Comparison of ENCODE assay signal across 20 cellular contexts in the genomic region with DNA sequence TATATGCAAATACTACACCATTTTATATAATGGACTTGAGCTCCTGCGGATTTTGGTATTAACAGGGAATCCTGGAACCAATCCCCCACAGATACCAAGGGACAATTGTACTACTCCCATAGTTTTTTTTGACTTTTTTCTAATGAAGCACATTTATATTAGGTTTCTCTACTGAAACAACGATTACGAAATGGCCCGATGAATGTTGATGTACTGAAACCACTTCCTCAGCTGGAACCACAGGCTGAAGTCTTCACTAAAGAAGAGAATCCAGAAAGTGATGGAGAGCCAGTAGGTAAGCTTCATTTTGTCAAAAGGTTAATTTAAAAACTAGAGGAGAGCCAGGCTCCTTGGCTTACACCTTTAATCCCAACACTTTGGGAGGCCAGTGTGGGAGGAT. TPM values are rescaled to one million over a fixed set of nuclear protein-coding genes. Genes with fewer than 3 reads are reported as not detected.
A peak's percentile ranks its signal among the peaks of the same experiment; 100 is the strongest.
DNase-seq lines count a peak whose midpoint lies in the region; ATAC-seq and TF ChIP-seq lines count a peak whose summit lies in the region.
"Had no signal": no experiment of that assay in that cellular context is flagged by ENCODE, and none has a peak within 500 bp of the region (broad histone marks: within the 10 kb centered on the region; RNA-seq: fewer than 3 reads in every experiment).

No MANE protein-coding gene starts in this region.

- H3K9ac ChIP-seq in adipocyte (ENCODE audit: low read length) (no peak overlapping the region), H9 (ENCODE audit: extremely low read depth, insufficient read length, low read length) (no peak overlapping the region)
- H3K9ac ChIP-seq: BLaER1 had no signal

- H4K5ac ChIP-seq in H9 (ENCODE audit: insufficient read length, low read depth, low read length), result no peak overlapping the region

- H2BK120ac ChIP-seq in H9 (ENCODE audit: low read depth, low read length, poor library complexity, severe bottlenecking), result no peak overlapping the region

- no peak overlapping the region for H3K4me3 Mint-ChIP-seq in activated CD8-positive, alpha-beta T cell treated with anti-CD3 and anti-CD28 coated beads, Interleukin-2, amount 10 ng/mL, durations not matched to agents 7 days and 5 days
- no peak overlapping the region for H3K4me3 Mint-ChIP-seq in activated CD8-positive, alpha-beta T cell treated with anti-CD3 and anti-CD28 coated beads for 36 hours
- H3K4me3 Mint-ChIP-seq in natural killer cell treated with Interleukin-12 subunit alpha and Interleukin-12 subunit beta and Interleukin-15 and Interleukin-18, amount 100 ng/mL, for 72 hours, result peak overlapping the region; percentile 66
- H3K4me3 Mint-ChIP-seq in osteocyte (ENCODE audit: unreplicated experiment) (no peak overlapping the region), H9 (no peak overlapping the region)
- H3K4me3 Mint-ChIP-seq: activated CD4-positive, alpha-beta T cell treated with anti-CD3 and anti-CD28 coated beads for 36 hours; activated naive CD4-positive, alpha-beta T cell treated with anti-CD3 and anti-CD28 coated beads, Interleukin-2, amount 10 ng/mL, durations not matched to agents 7 days and 5 days; GM23338 had no signal

- H3K27me3 ChIP-seq in adipocyte (replicated peaks; ENCODE audit: control insufficient read depth, insufficient read depth, low read length) (no peaks in the 10 kb centered on the region), H9 (ENCODE audit: insufficient read depth, low read length) (no peaks in the 10 kb centered on the region)
- H3K27me3 ChIP-seq: BLaER1, esophagus squamous epithelium, upper lobe of left lung had no signal

- no CpG with 5 or more reads among the region's 4 CpGs for WGBS in H9 (ENCODE audit: extremely low coverage, insufficient read length, low lambda C conversion rate)

- H3K4me1 ChIP-seq in adipocyte (ENCODE audit: control insufficient read depth, insufficient read depth, low read length) (peaks cover 12% of the 10 kb centered on the region), H9 (ENCODE audit: insufficient read depth, low read length) (no peaks in the 10 kb centered on the region; the same call in 1 of the 2 replicates)
- H3K4me1 ChIP-seq: BLaER1, upper lobe of left lung had no signal

- H3K27ac Mint-ChIP-seq in activated CD8-positive, alpha-beta T cell treated with anti-CD3 and anti-CD28 coated beads, Interleukin-2, amount 10 ng/mL, durations not matched to agents 7 days and 5 days, result peak overlapping the region; percentile 32
- no peak overlapping the region for H3K27ac Mint-ChIP-seq in activated CD8-positive, alpha-beta T cell treated with anti-CD3 and anti-CD28 coated beads for 36 hours
- H3K27ac Mint-ChIP-seq in natural killer cell treated with Interleukin-12 subunit alpha and Interleukin-12 subunit beta and Interleukin-15 and Interleukin-18, amount 100 ng/mL, for 72 hours, result peak overlapping the region; percentile 77 to 89
- H3K27ac Mint-ChIP-seq in osteocyte (ENCODE audit: unreplicated experiment) (no peak overlapping the region), H9 (no peak overlapping the region; a peak in 1 of 7 replicates)
- H3K27ac Mint-ChIP-seq: activated CD4-positive, alpha-beta T cell treated with anti-CD3 and anti-CD28 coated beads for 36 hours; activated naive CD4-positive, alpha-beta T cell treated with anti-CD3 and anti-CD28 coated beads, Interleukin-2, amount 10 ng/mL, durations not matched to agents 7 days and 5 days; GM23338 had no signal

- H2BK12ac ChIP-seq in H9 (ENCODE audit: insufficient read length, low read depth, low read length), result no peak overlapping the region

- no peak overlapping the region for H2BK15ac ChIP-seq in H9 (ENCODE audit: low read depth, low read length)

- no peak overlapping the region for H4K91ac ChIP-seq in H9 (ENCODE audit: insufficient read length, low read depth, low read length)

- intact Hi-C loops in activated CD8-positive, alpha-beta T cell treated with anti-CD3 and anti-CD28 coated beads for 36 hours (cut with micrococcal nuclease), result no loop called here

- H3K18ac ChIP-seq in H9 (ENCODE audit: insufficient read length, low read depth, low read length), result no peak overlapping the region

- peaks cover 18% of the 10 kb centered on the region for H3K4me1 Mint-ChIP-seq in activated CD8-positive, alpha-beta T cell treated with anti-CD3 and anti-CD28 coated beads, Interleukin-2, amount 10 ng/mL, durations not matched to agents 7 days and 5 days (ENCODE audit: low read depth)
- H3K4me1 Mint-ChIP-seq in activated CD8-positive, alpha-beta T cell treated with anti-CD3 and anti-CD28 coated beads for 36 hours (ENCODE audit: low read depth), result peaks cover 8% of the 10 kb centered on the region
- H3K4me1 Mint-ChIP-seq in natural killer cell treated with Interleukin-12 subunit alpha and Interleukin-12 subunit beta and Interleukin-15 and Interleukin-18, amount 100 ng/mL, for 72 hours (ENCODE audit: low read depth in 2 of 2), result peaks cover 19 to 28% of the 10 kb centered on the region in 2 donors
- H3K4me1 Mint-ChIP-seq in osteocyte (ENCODE audit: unreplicated experiment), result peaks cover under 1% of the 10 kb centered on the region
- H3K4me1 Mint-ChIP-seq in H9, result peaks cover 10 to 17% of the 10 kb centered on the region in 2 experiments

- no peaks in the 10 kb centered on the region for H3K27me3 Mint-ChIP-seq in activated CD8-positive, alpha-beta T cell treated with anti-CD3 and anti-CD28 coated beads, Interleukin-2, amount 10 ng/mL, durations not matched to agents 7 days and 5 days (ENCODE audit: low read depth)
- H3K27me3 Mint-ChIP-seq in activated CD8-positive, alpha-beta T cell treated with anti-CD3 and anti-CD28 coated beads for 36 hours, result no peaks in the 10 kb centered on the region
- no peaks in the 10 kb centered on the region for H3K27me3 Mint-ChIP-seq in natural killer cell treated with Interleukin-12 subunit alpha and Interleukin-12 subunit beta and Interleukin-15 and Interleukin-18, amount 100 ng/mL, for 72 hours
- H3K27me3 Mint-ChIP-seq in osteocyte (ENCODE audit: unreplicated experiment), result no peaks in the 10 kb centered on the region
- no peaks in the 10 kb centered on the region for H3K27me3 Mint-ChIP-seq in H9 (ENCODE audit: low read depth)
- H3K27me3 Mint-ChIP-seq: activated CD4-positive, alpha-beta T cell treated with anti-CD3 and anti-CD28 coated beads for 36 hours; activated naive CD4-positive, alpha-beta T cell treated with anti-CD3 and anti-CD28 coated beads, Interleukin-2, amount 10 ng/mL, durations not matched to agents 7 days and 5 days had no signal

- H3K23ac ChIP-seq in H9 (ENCODE audit: insufficient read length, low read depth, low read length), result no peak overlapping the region

- POLR2A ChIA-PET in activated CD8-positive, alpha-beta T cell treated with anti-CD3 and anti-CD28 coated beads, Interleukin-2, amount 10 ng/mL, durations not matched to agents 7 days and 5 days (lab: Charles Lee), result interaction anchor here (0.5 kb wide), 1 partner anchor 144 kb away, joined by 3 read pairs; no protein-coding TSS in a partner anchor
- POLR2A ChIA-PET in activated CD8-positive, alpha-beta T cell treated with anti-CD3 and anti-CD28 coated beads for 36 hours (lab: Charles Lee), result no interaction called here

- H3K9me3 ChIP-seq in adipocyte (ENCODE audit: control insufficient read depth, low read length) (no peaks in the 10 kb centered on the region), H9 (ENCODE audit: control insufficient read depth, low read depth, low read length) (no peaks in the 10 kb centered on the region)
- H3K9me3 ChIP-seq: BLaER1, esophagus squamous epithelium, upper lobe of left lung had no signal

- H4K20me1 ChIP-seq in H9 (ENCODE audit: control insufficient read depth, insufficient read depth, insufficient read length), result no peaks in the 10 kb centered on the region

- CTCF ChIA-PET in activated CD8-positive, alpha-beta T cell treated with anti-CD3 and anti-CD28 coated beads, Interleukin-2, amount 10 ng/mL, durations not matched to agents 7 days and 5 days (lab: Charles Lee), result no interaction called here
- CTCF ChIA-PET in activated CD8-positive, alpha-beta T cell treated with anti-CD3 and anti-CD28 coated beads for 36 hours (lab: Charles Lee), result interaction anchor here (0.8 kb wide), 1 partner anchor 18 kb away, joined by 3 read pairs; no protein-coding TSS in a partner anchor

- no peaks in the 10 kb centered on the region for H3K23me2 ChIP-seq in H9 (ENCODE audit: insufficient read length, low read depth, low read length, poor library complexity, severe bottlenecking)

- no peak for TF ChIP-seq CTCF in activated CD8-positive, alpha-beta T cell treated with anti-CD3 and anti-CD28 coated beads for 36 hours (IDR thresholded peaks at IDR 0.05)
- TF ChIP-seq CTCF in NB4 (IDR thresholded peaks at IDR 0.05; ENCODE audit: low read depth, low read length), result no peak
- no peak for TF ChIP-seq CTCF in osteocyte (IDR thresholded peaks at IDR 0.05)
- no peak for TF ChIP-seq CTCF in H9 (conservative IDR thresholded peaks at IDR 0.05)

- no peak for ATAC-seq in activated CD8-positive, alpha-beta T cell treated with anti-CD3 and anti-CD28 coated beads, Interleukin-2, amount 10 ng/mL, durations not matched to agents 7 days and 5 days
- ATAC-seq in activated CD8-positive, alpha-beta T cell treated with anti-CD3 and anti-CD28 coated beads for 36 hours, result no peak
- peak; percentile 48 to 53 for ATAC-seq in natural killer cell treated with Interleukin-12 subunit alpha and Interleukin-12 subunit beta and Interleukin-15 and Interleukin-18, amount 100 ng/mL, for 72 hours
- no peak for ATAC-seq in HG03175 (IDR thresholded peaks at IDR 0.05; ENCODE audit: unreplicated experiment)
- ATAC-seq: activated CD4-positive, alpha-beta T cell treated with anti-CD3 and anti-CD28 coated beads for 36 hours; GM23338 had no signal

- peaks cover 88% of the 10 kb centered on the region for H3K36me3 ChIP-seq in adipocyte (ENCODE audit: control insufficient read depth, insufficient read depth, low read length, severe bottlenecking)

- H3K36me3 Mint-ChIP-seq in activated CD8-positive, alpha-beta T cell treated with anti-CD3 and anti-CD28 coated beads, Interleukin-2, amount 10 ng/mL, durations not matched to agents 7 days and 5 days (ENCODE audit: low read depth), result peaks cover 58% of the 10 kb centered on the region
- H3K36me3 Mint-ChIP-seq in activated CD8-positive, alpha-beta T cell treated with anti-CD3 and anti-CD28 coated beads for 36 hours (ENCODE audit: low read depth), result peaks cover 46% of the 10 kb centered on the region
- peaks cover 37% of the 10 kb centered on the region for H3K36me3 Mint-ChIP-seq in natural killer cell treated with Interleukin-12 subunit alpha and Interleukin-12 subunit beta and Interleukin-15 and Interleukin-18, amount 100 ng/mL, for 72 hours
- peaks cover 60% of the 10 kb centered on the region for H3K36me3 Mint-ChIP-seq in osteocyte (ENCODE audit: unreplicated experiment)
- H3K36me3 Mint-ChIP-seq in H9 (ENCODE audit: insufficient read depth in 1 of 3, low read depth in 3 of 3), result peaks cover 31 to 62% (median 60%) of the 10 kb centered on the region in 3 experiments; a peak in 6 of 7 replicates

- no peak overlapping the region for H3K27ac ChIP-seq in H9 (ENCODE audit: insufficient read length, low read depth, low read length)
- H3K27ac ChIP-seq: BLaER1, esophagus squamous epithelium, upper lobe of left lung had no signal

- no peak overlapping the region for H2BK5ac ChIP-seq in H9 (ENCODE audit: insufficient read length, low read length)

- no peaks in the 10 kb centered on the region for H3K79me2 ChIP-seq in H9 (ENCODE audit: insufficient read depth, low read length)

- no peak overlapping the region for H2AFZ ChIP-seq in H9 (ENCODE audit: low read length)
- H2AFZ ChIP-seq: GM23338 had no signal

- H3T11ph ChIP-seq in H9 (ENCODE audit: low read length), result no peak overlapping the region

- H2BK20ac ChIP-seq in H9 (ENCODE audit: low read depth, low read length, poor library complexity, severe bottlenecking), result no peak overlapping the region

- H3K9me3 Mint-ChIP-seq in activated CD8-positive, alpha-beta T cell treated with anti-CD3 and anti-CD28 coated beads, Interleukin-2, amount 10 ng/mL, durations not matched to agents 7 days and 5 days (ENCODE audit: insufficient read depth), result no peaks in the 10 kb centered on the region
- no peaks in the 10 kb centered on the region for H3K9me3 Mint-ChIP-seq in activated CD8-positive, alpha-beta T cell treated with anti-CD3 and anti-CD28 coated beads for 36 hours
- no peaks in the 10 kb centered on the region for H3K9me3 Mint-ChIP-seq in natural killer cell treated with Interleukin-12 subunit alpha and Interleukin-12 subunit beta and Interleukin-15 and Interleukin-18, amount 100 ng/mL, for 72 hours
- no peaks in the 10 kb centered on the region for H3K9me3 Mint-ChIP-seq in osteocyte (ENCODE audit: unreplicated experiment)
- no peaks in the 10 kb centered on the region for H3K9me3 Mint-ChIP-seq in H9
- H3K9me3 Mint-ChIP-seq: activated naive CD4-positive, alpha-beta T cell treated with anti-CD3 and anti-CD28 coated beads, Interleukin-2, amount 10 ng/mL, durations not matched to agents 7 days and 5 days; GM23338 had no signal

- H4K8ac ChIP-seq in H9 (replicated peaks; ENCODE audit: insufficient read length, low read depth, low read length), result no peak overlapping the region

- no peak for DNase-seq in activated CD8-positive, alpha-beta T cell treated with anti-CD3 and anti-CD28 coated beads, Interleukin-2, amount 10 ng/mL, durations not matched to agents 7 days and 5 days
- DNase-seq in activated CD8-positive, alpha-beta T cell treated with anti-CD3 and anti-CD28 coated beads for 36 hours, result no peak
- DNase-seq in NB4 (ENCODE audit: low read depth), result peak; percentile 79
- peak; percentile 26 for DNase-seq in adipocyte (ENCODE audit: low read depth)
- DNase-seq in natural killer cell treated with Interleukin-12 subunit alpha and Interleukin-12 subunit beta and Interleukin-15 and Interleukin-18, amount 100 ng/mL, for 72 hours (ENCODE audit: low spot score), result no peak
- no peak for DNase-seq in osteocyte (ENCODE audit: extremely low spot score, unreplicated experiment)
- no peak for DNase-seq in H9
- DNase-seq: 8988T; activated CD4-positive, alpha-beta T cell treated with anti-CD3 and anti-CD28 coated beads for 36 hours; activated naive CD4-positive, alpha-beta T cell treated with anti-CD3 and anti-CD28 coated beads, Interleukin-2, amount 10 ng/mL, durations not matched to agents 7 days and 5 days; effector CD4-positive, alpha-beta T cell; esophagus squamous epithelium; hippocampal formation; kidney glomerular epithelial cell; NCI-H1436 treated with DMSO at 0.1 percent for 48 hours; stimulated activated naive CD4-positive, alpha-beta T cell treated with Interleukin-2 at 50 U/mL for 16 hours; upper lobe of left lung had no signal

- H3K4me2 ChIP-seq in H9 (ENCODE audit: insufficient read depth, insufficient read length, low read length), result no peak overlapping the region
- H3K4me2 ChIP-seq: BLaER1, GM23338 had no signal

- H2AK5ac ChIP-seq in H9 (ENCODE audit: insufficient read length, low read length), result no peak overlapping the region

- no peak overlapping the region for H3K14ac ChIP-seq in H9 (ENCODE audit: insufficient read depth, low read length)

- no peak overlapping the region for H3K4ac ChIP-seq in H9 (ENCODE audit: low read depth, low read length)

- H3K4me3 ChIP-seq in NB4 (ENCODE audit: low read depth, low read length) (no peak overlapping the region), adipocyte (ENCODE audit: low read length) (no peak overlapping the region)
- H3K4me3 ChIP-seq: BLaER1, esophagus squamous epithelium, GM23338, upper lobe of left lung had no signal

- no peak overlapping the region for H3K56ac ChIP-seq in H9 (ENCODE audit: insufficient read length, low read depth, low read length)

- no peak for TF ChIP-seq POLR2A in NB4 (IDR thresholded peaks at IDR 0.05; ENCODE audit: extremely low read depth, insufficient read length)

- no peaks in the 10 kb centered on the region for H3K79me1 ChIP-seq in H9 (ENCODE audit: insufficient read depth, low read depth, low read length, poor library complexity, severe bottlenecking)

RNA-seq across cellular contexts. Expression of a gene that starts 52.9 kb away (rescaled TPM):
- 10 to 100 TPM; 32.3 to 36.5 TPM for total RNA-seq in activated CD8-positive, alpha-beta T cell treated with anti-CD3 and anti-CD28 coated beads, Interleukin-2, amount 10 ng/mL, durations not matched to agents 7 days and 5 days
- 10 to 100 TPM; 33.1 to 33.9 TPM for total RNA-seq in activated CD8-positive, alpha-beta T cell treated with anti-CD3 and anti-CD28 coated beads for 36 hours
- total RNA-seq in natural killer cell treated with Interleukin-12 subunit alpha and Interleukin-12 subunit beta and Interleukin-15 and Interleukin-18, amount 100 ng/mL, for 72 hours, result 10 to 100 TPM; 55.1 to 91.3 TPM
- total RNA-seq in osteocyte, result 55.9 and 62.8 TPM in 2 replicates
- 48.2 and 49.0 TPM in 2 replicates for total RNA-seq in H9 (2021)

Comparison
In these comparisons a context has a peak if more than half of its experiments do, and no peak if none do; other contexts are left out.
1. H3K27ac Mint-ChIP-seq: peak in activated CD8-positive, alpha-beta T cell treated with anti-CD3 and anti-CD28 coated beads, Interleukin-2, amount 10 ng/mL, durations not matched to agents 7 days and 5 days (single experiment) and natural killer cell treated with Interleukin-12 subunit alpha and Interleukin-12 subunit beta and Interleukin-15 and Interleukin-18, amount 100 ng/mL, for 72 hours (2 of 2); none in activated CD8-positive, alpha-beta T cell treated with anti-CD3 and anti-CD28 coated beads for 36 hours (single experiment), osteocyte (single experiment) and H9 (0 of 3).
2. ATAC-seq: peak in natural killer cell treated with Interleukin-12 subunit alpha and Interleukin-12 subunit beta and Interleukin-15 and Interleukin-18, amount 100 ng/mL, for 72 hours (2 of 2); none in activated CD8-positive, alpha-beta T cell treated with anti-CD3 and anti-CD28 coated beads, Interleukin-2, amount 10 ng/mL, durations not matched to agents 7 days and 5 days (single experiment), activated CD8-positive, alpha-beta T cell treated with anti-CD3 and anti-CD28 coated beads for 36 hours (single experiment) and HG03175 (single experiment).
3. DNase-seq: peak in NB4 (single experiment) and adipocyte (single experiment); none in activated CD8-positive, alpha-beta T cell treated with anti-CD3 and anti-CD28 coated beads, Interleukin-2, amount 10 ng/mL, durations not matched to agents 7 days and 5 days (single experiment), activated CD8-positive, alpha-beta T cell treated with anti-CD3 and anti-CD28 coated beads for 36 hours (single experiment), natural killer cell treated with Interleukin-12 subunit alpha and Interleukin-12 subunit beta and Interleukin-15 and Interleukin-18, amount 100 ng/mL, for 72 hours (single experiment), osteocyte (single experiment) and H9 (single experiment).